ENCODE assay signal across 15 cellular contexts in genomic region chr6:155694429-155694795, GRCh38.
"Had no signal": no experiment of that assay in that cellular context is flagged by ENCODE, and none has a peak within 500 bp of the region (broad histone marks: within the 10 kb centered on the region; RNA-seq: fewer than 3 reads in every experiment).

No MANE protein-coding gene starts in this region.

- ATAC-seq: activated CD4-positive, CD25-positive, alpha-beta regulatory T cell treated with anti-CD3 and anti-CD28 coated beads, Interleukin-2, amount 50 U/mL, for 24 hours; gastroesophageal sphincter had no signal

- DNase-seq: activated CD4-positive, alpha-beta T cell treated with anti-CD3 and anti-CD28 coated beads, Interleukin-2, amount 50 U/mL, for 1 hour; activated CD8-positive, alpha-beta memory T cell treated with anti-CD3 and anti-CD28 coated beads for 24 hours; activated naive CD8-positive, alpha-beta T cell treated with anti-CD3 and anti-CD28 coated beads, Interleukin-2, amount 10 ng/mL, durations not matched to agents 7 days and 5 days; aorta; endodermal cell; erythroblast; hippocampal formation; ovary; stimulated activated CD4-positive, alpha-beta T cell treated with anti-CD3 and anti-CD28 coated beads, Interleukin-2, amount 100 ng/mL, for 48 hours; stimulated activated naive CD4-positive, alpha-beta T cell; SW 1271; trophoblast cell had no signal

- H3K9me3 ChIP-seq: gastroesophageal sphincter, ovary had no signal

- H3K4me3 ChIP-seq: gastroesophageal sphincter, neural progenitor cell, ovary had no signal

- H3K36me3 ChIP-seq: gastroesophageal sphincter, neural progenitor cell, ovary had no signal

- H3K4me1 ChIP-seq: gastroesophageal sphincter, neural progenitor cell had no signal
